ENCODE assay signal across 1 cellular context in the genomic region with DNA sequence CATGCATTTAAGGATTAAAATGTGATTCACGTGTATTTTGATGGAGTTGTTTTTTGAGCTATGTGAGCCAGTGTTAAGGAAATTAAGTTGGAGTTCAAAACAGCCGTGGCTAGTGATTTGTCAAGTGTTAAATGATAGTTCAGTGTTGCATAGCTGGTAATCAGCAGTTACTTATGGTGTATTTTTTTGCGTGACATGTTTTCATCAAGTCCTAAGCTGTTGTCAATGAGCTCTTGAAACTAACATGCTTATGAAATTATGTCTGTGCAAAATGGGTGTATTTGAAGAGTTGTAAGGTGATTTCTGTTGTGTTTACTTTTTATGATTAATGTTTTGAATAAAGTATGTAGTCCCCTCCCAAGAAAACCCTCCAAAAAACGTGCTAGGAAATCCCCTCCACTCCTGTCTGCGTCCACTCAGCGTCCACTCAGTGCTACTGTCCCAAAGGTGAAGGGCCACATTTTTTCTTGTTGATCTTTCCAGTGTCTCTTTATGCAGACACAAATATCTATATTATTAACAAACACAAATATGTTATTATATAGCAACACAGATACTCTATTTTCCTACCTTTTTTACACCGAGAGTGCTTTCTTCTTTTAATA.
TF ChIP-seq lines count a peak whose summit lies in the region.

No MANE protein-coding gene starts in this region.

TF ChIP-seq in SK-N-SH treated with all-trans-retinoic acid at 6 μM for 48 hours, 23 proteins besides CTCF, POLR2A, EP300 and RAD21 (continued from another document):
- no peak for TF ChIP-seq ZNF70 (CRISPR knock-in tag; IDR thresholded peaks at IDR 0.05)
- TF ChIP-seq TOX (CRISPR knock-in tag; IDR thresholded peaks at IDR 0.05; ENCODE audit: borderline replicate concordance): no peak
- no peak for TF ChIP-seq SNAI2 (CRISPR knock-in tag; IDR thresholded peaks at IDR 0.05)
- no peak for TF ChIP-seq PPARA (CRISPR knock-in tag; IDR thresholded peaks at IDR 0.05; ENCODE audit: borderline replicate concordance)
